13 cellular contexts compared by ENCODE assay signal in genomic region chr7:53596230-53596629, GRCh38.
DNase-seq lines count a peak whose midpoint lies in the region; ATAC-seq, FAIRE-seq and TF ChIP-seq lines count a peak whose summit lies in the region.
"Had no signal": no experiment of that assay in that cellular context is flagged by ENCODE, and none has a peak within 500 bp of the region (broad histone marks: within the 10 kb centered on the region; RNA-seq: fewer than 3 reads in every experiment).

No MANE protein-coding gene starts in this region.

- peak; percentile 87 for FAIRE-seq in RCC 7860 (lab: Jason Lieb, UNC)
- FAIRE-seq in D721Med (lab: Jason Lieb, UNC), result no peak
- FAIRE-seq: A204.1, K562 had no signal

- TF ChIP-seq CTCF in epithelial cell of esophagus (IDR thresholded peaks at IDR 0.05; ENCODE audit: insufficient read depth, low read depth, low read length, missing control alignments) (peak; percentile 48), thoracic aorta (IDR thresholded peaks at IDR 0.05) (no peak), D721Med (IDR thresholded peaks at IDR 0.05; ENCODE audit: insufficient read depth, missing control alignments) (no peak)

- peak; percentile 16 for DNase-seq in DMS153 (lab: John Stamatoyannopoulos, UW)
- DNase-seq in DMS153 treated with DMSO at 0.1 percent for 48 hours (lab: John Stamatoyannopoulos, UW; ENCODE audit: unreplicated experiment), result no peak
- peak; percentile 67 for DNase-seq in RCC 7860 (ENCODE audit: low spot score)
- DNase-seq in epithelial cell of esophagus (ENCODE audit: low read depth), result peak; percentile 74
- DNase-seq in thoracic aorta (ENCODE audit: low spot score), result no peak
- no peak for DNase-seq in D721Med (ENCODE audit: insufficient read length, low spot score)
- DNase-seq in ureter (ENCODE audit: low spot score), result no peak
- DNase-seq: cortex of kidney, left cardiac atrium had no signal

- H3K4me3 ChIP-seq in epithelial cell of esophagus (ENCODE audit: low read length), result no peak overlapping the region
- H3K4me3 ChIP-seq in thoracic aorta, result no peak overlapping the region
- H3K4me3 ChIP-seq: K562 had no signal

- H3K4me1 ChIP-seq in thoracic aorta (ENCODE audit: control insufficient read depth in 1 of 2, low read depth in 2 of 2), result peaks cover 0 to 6% of the 10 kb centered on the region in 2 donors

- H3K36me3 ChIP-seq in thoracic aorta, result no peaks in the 10 kb centered on the region

- no peaks in the 10 kb centered on the region for H3K27me3 ChIP-seq in thoracic aorta (replicated peaks; ENCODE audit: insufficient read depth)

- H3K9me3 ChIP-seq in thoracic aorta, result no peaks in the 10 kb centered on the region

- peak; percentile 54 for ATAC-seq in thoracic aorta (ENCODE audit: insufficient number of reproducible peaks, low FRiP score, low read depth)
- no peak for ATAC-seq in GM21825 (IDR thresholded peaks at IDR 0.05; ENCODE audit: unreplicated experiment)
- ATAC-seq: K562; natural killer cell treated with Interleukin-12 subunit alpha and Interleukin-12 subunit beta and Interleukin-15 and Interleukin-18, amount 100 ng/mL, for 72 hours had no signal

- peak overlapping the region in 1 of 2 donors; percentile 15 for H3K27ac ChIP-seq in thoracic aorta

Comparison
In these comparisons a context has a peak if more than half of its experiments do, and no peak if none do; other contexts are left out.
1. DNase-seq: peak in DMS153 (single experiment), RCC 7860 (single experiment) and epithelial cell of esophagus (single experiment); none in DMS153 treated with DMSO at 0.1 percent for 48 hours (single experiment), thoracic aorta (single experiment), D721Med (single experiment) and ureter (single experiment).